In the genomic region with DNA sequence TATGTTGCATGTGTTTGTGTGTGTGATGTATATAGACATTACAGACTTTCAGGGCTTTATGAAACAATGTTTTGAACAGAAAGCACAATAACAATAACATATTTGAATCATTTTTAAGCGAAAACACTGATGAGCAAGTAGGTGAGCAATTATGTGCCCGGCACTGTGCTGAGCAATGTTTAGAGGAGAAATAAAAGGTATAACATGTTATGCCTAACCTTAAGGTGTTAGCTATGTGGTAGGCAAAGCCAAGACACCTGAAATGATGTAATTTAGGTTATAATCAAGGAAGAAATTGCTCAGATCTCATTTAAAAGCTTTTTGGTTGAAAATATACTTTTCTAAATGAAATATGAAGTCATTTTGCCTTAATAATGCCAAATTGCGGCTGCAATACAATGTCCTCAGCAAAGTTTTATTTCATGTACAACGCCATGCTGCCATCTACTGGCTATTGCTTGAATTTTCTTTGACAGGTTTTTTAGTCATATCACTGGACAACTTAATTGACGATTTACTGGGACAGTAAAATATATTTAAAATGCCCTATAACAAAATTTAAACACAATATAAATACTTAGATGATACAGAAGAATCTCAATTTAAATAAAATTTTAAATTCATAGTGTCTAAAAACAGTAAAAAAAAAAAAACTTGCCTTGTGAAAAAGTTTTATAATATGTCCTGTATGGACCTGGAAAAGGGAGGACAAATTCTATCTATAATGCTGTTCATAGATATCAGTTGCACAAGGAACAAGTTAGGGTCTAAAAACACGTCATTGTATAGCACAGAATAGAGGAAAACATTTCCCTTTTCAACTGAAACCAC, we compare ENCODE assay signal across 8 cellular contexts.
A peak's percentile ranks its signal among the peaks of the same experiment; 100 is the strongest.
DNase-seq lines count a peak whose midpoint lies in the region; ATAC-seq and TF ChIP-seq lines count a peak whose summit lies in the region.

No MANE protein-coding gene starts in this region.

- no peaks in the 10 kb centered on the region for H3K36me3 ChIP-seq in esophagus squamous epithelium
- no peaks in the 10 kb centered on the region for H3K36me3 ChIP-seq in neutrophil

- TF ChIP-seq POLR2A in esophagus squamous epithelium (IDR thresholded peaks at IDR 0.05): no peak

- H3K4me1 ChIP-seq in esophagus squamous epithelium: peaks cover 0 to 14% (median 0%) of the 10 kb centered on the region in 3 donors
- H3K4me1 ChIP-seq in neutrophil (ENCODE audit: control insufficient read depth in 1 of 2, insufficient read depth in 1 of 2, low read depth in 1 of 2, low read length in 1 of 2): peaks cover 0 to 3% of the 10 kb centered on the region in 2 experiments

- no peak overlapping the region for H3K4me3 ChIP-seq in esophagus squamous epithelium
- no peak overlapping the region for H3K4me3 ChIP-seq in neutrophil (ENCODE audit: low read depth in 1 of 2, low read length in 1 of 2)

- WGBS in esophagus squamous epithelium, 2 donors: 10 to 15% methylated on average over 6 of the region's 6 CpGs

- H3K27me3 ChIP-seq in esophagus squamous epithelium (no peaks in the 10 kb centered on the region), neutrophil (no peaks in the 10 kb centered on the region)

- H3K9me3 ChIP-seq in esophagus squamous epithelium (no peaks in the 10 kb centered on the region), neutrophil (no peaks in the 10 kb centered on the region)

- TF ChIP-seq CTCF in VCaP (conservative IDR thresholded peaks at IDR 0.05) (peak; percentile 80), esophagus squamous epithelium (IDR thresholded peaks at IDR 0.05) (peak; percentile 40 to 80 (median 74)), neutrophil (IDR thresholded peaks at IDR 0.05) (peak; percentile 55)

- intact Hi-C loops in esophagus squamous epithelium (cut with DNase I): loop anchor here (5.0 to 10.0 kb wide), 2 partner anchors 195 to 542 kb away; no protein-coding TSS in a partner anchor

- ATAC-seq in GM21825 (IDR thresholded peaks at IDR 0.05; ENCODE audit: unreplicated experiment): peak; percentile 79
- no peak for ATAC-seq in GM19452 (IDR thresholded peaks at IDR 0.05; ENCODE audit: unreplicated experiment)

- peak overlapping the region; percentile 79; the same call in 1 of the 2 replicates for H3K27ac ChIP-seq in VCaP
- no peak overlapping the region for H3K27ac ChIP-seq in esophagus squamous epithelium
- H3K27ac ChIP-seq in neutrophil: no peak overlapping the region

- peak; percentile 24 for DNase-seq in activated CD8-positive, alpha-beta memory T cell treated with anti-CD3 and anti-CD28 coated beads, Interleukin-2, amount 50 U/mL, for 4 hours
- no peak for DNase-seq in activated CD8-positive, alpha-beta memory T cell treated with anti-CD3 and anti-CD28 coated beads, Interleukin-2, amount 50 U/mL, for 48 hours
- DNase-seq in MV-4-11 (lab: John Stamatoyannopoulos, UW): peak; percentile 29
- DNase-seq in esophagus squamous epithelium (lab: John Stamatoyannopoulos, UW): no peak

Comparison
In these comparisons a context has a peak if more than half of its experiments do, and no peak if none do; other contexts are left out.
1. DNase-seq: peak in activated CD8-positive, alpha-beta memory T cell treated with anti-CD3 and anti-CD28 coated beads, Interleukin-2, amount 50 U/mL, for 4 hours (single experiment) and MV-4-11 (single experiment); none in activated CD8-positive, alpha-beta memory T cell treated with anti-CD3 and anti-CD28 coated beads, Interleukin-2, amount 50 U/mL, for 48 hours (single experiment) and esophagus squamous epithelium (single experiment).
2. Peak in every context shown above with its lines, with median percentiles within 50 percentile points of each other: CTCF ChIP-seq.